Comparison of ENCODE assay signal across 8 cellular contexts in genomic region chr12:29148958-29149690, GRCh38. TPM values are rescaled to one million over a fixed set of nuclear protein-coding genes. Genes with fewer than 3 reads are reported as not detected.
A peak's percentile ranks its signal among the peaks of the same experiment; 100 is the strongest.
DNase-seq lines count a peak whose midpoint lies in the region; ATAC-seq and TF ChIP-seq lines count a peak whose summit lies in the region.

FAR2 (plus strand) TSS chr12:29149278; CDS start chr12:29270450, 121,172 bp downstream.

- intact Hi-C loops in upper lobe of right lung (cut with DNase I) = no loop called here

- peak; percentile 19 for DNase-seq in NCI-H748 (lab: John Stamatoyannopoulos, UW; ENCODE audit: unreplicated experiment)
- DNase-seq in NCI-H748 treated with DMSO at 0.1 percent for 48 hours (lab: John Stamatoyannopoulos, UW) = no peak
- DNase-seq in RWPE2 (ENCODE audit: low spot score) = no peak
- peak; percentile 41 for DNase-seq in activated naive CD4-positive, alpha-beta T cell treated with anti-CD3 and anti-CD28 coated beads, Interleukin-2, amount 50 U/mL, for 16 hours
- DNase-seq in glomerular visceral epithelial cell (ENCODE audit: extremely low spot score) = peak; percentile 79
- DNase-seq in occipital lobe (lab: John Stamatoyannopoulos, UW) = peak; percentile 56
- DNase-seq in upper lobe of right lung = peak; percentile 84

- H3K4me1 ChIP-seq in RWPE2 (ENCODE audit: insufficient read depth, poor library complexity, severe bottlenecking) (peaks cover 6% of the 10 kb centered on the region), upper lobe of right lung (peaks cover 5% of the 10 kb centered on the region)

- TF ChIP-seq CTCF in RWPE2 (IDR thresholded peaks at IDR 0.05; ENCODE audit: poor library complexity, severe bottlenecking) (no peak), upper lobe of right lung (IDR thresholded peaks at IDR 0.05) (no peak)

- no peaks in the 10 kb centered on the region for H3K36me3 ChIP-seq in RWPE2 (ENCODE audit: low read depth)
- H3K36me3 ChIP-seq in upper lobe of right lung = no peaks in the 10 kb centered on the region

- H3K27me3 ChIP-seq in RWPE2 (ENCODE audit: insufficient read depth, poor library complexity, severe bottlenecking) (no peaks in the 10 kb centered on the region), upper lobe of right lung (no peaks in the 10 kb centered on the region)

- ATAC-seq in HG03045 (IDR thresholded peaks at IDR 0.05; ENCODE audit: unreplicated experiment) = peak; percentile 49
- ATAC-seq in RWPE2 (ENCODE audit: low read depth) = peak; percentile 73
- peak; percentile 86 for ATAC-seq in upper lobe of right lung

- H3K9me3 ChIP-seq in RWPE2 (ENCODE audit: severe bottlenecking) (no peaks in the 10 kb centered on the region), upper lobe of right lung (no peaks in the 10 kb centered on the region)

- H3K27ac ChIP-seq in RWPE2 (ENCODE audit: poor library complexity, severe bottlenecking) = no peak within 1 kb of the TSS
- peak within 1 kb of the TSS; percentile 84 for H3K27ac ChIP-seq in upper lobe of right lung

- H3K4me3 ChIP-seq in RWPE2 (ENCODE audit: severe bottlenecking) = peak within 1 kb of the TSS; percentile 46
- peak within 1 kb of the TSS; percentile 63 for H3K4me3 ChIP-seq in upper lobe of right lung

RNA-seq across cellular contexts. Expression of gene FAR2, which starts in this region (rescaled TPM):
- total RNA-seq in occipital lobe (62.2 TPM), upper lobe of right lung (13.3 TPM)

Comparison
In these comparisons a context has a peak if more than half of its experiments do, and no peak if none do; other contexts are left out.
1. DNase-seq: peak in NCI-H748 (single experiment), activated naive CD4-positive, alpha-beta T cell treated with anti-CD3 and anti-CD28 coated beads, Interleukin-2, amount 50 U/mL, for 16 hours (single experiment), glomerular visceral epithelial cell (single experiment), occipital lobe (single experiment) and upper lobe of right lung (single experiment); none in NCI-H748 treated with DMSO at 0.1 percent for 48 hours (single experiment) and RWPE2 (single experiment).
2. Peak in every context shown above with its lines, with median percentiles within 50 percentile points of each other: ATAC-seq.